9 cellular contexts compared by ENCODE assay signal in the genomic region with DNA sequence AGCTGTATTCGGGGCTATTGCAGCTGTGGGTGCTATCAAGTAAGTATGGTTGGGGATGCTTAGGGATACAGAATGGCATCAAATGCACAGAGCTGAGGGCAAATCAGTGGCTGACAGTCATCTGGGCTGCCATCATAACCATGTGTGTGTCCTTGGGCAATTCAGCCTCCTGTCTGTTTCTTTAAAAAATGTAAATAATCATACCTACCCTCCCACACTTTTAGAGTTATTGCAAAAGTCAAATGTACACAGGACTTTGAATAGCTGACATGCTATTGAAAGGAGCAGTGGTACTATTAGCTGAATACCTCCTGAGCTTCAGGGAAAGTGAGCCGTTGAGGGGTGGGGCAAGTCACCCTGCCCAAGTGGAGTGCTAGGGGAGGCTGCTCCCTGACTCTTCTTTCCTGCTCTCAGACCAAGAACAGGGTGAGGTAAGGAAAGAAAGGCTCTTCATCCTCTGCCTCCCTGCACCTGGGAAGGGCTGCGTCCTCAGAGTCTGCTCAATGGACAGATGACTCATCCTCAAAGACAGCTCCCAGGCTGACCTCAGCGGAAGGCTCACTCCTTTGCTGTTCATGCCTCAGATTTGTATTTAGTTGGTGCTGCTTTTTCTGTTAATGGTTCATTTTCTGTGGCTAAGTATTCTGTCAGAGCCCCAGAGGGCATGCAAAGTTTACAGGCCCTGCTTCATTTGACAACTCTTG. TPM values are rescaled to one million over a fixed set of nuclear protein-coding genes. Genes with fewer than 3 reads are reported as not detected.
A peak's percentile ranks its signal among the peaks of the same experiment; 100 is the strongest.
DNase-seq lines count a peak whose midpoint lies in the region; ATAC-seq and TF ChIP-seq lines count a peak whose summit lies in the region.
"Had no signal": no experiment of that assay in that cellular context is flagged by ENCODE, and none has a peak within 500 bp of the region (broad histone marks: within the 10 kb centered on the region; RNA-seq: fewer than 3 reads in every experiment).

No MANE protein-coding gene starts in this region.

- TF ChIP-seq CTCF in mucosa of descending colon (IDR thresholded peaks at IDR 0.05), result no peak

- H3K9me3 ChIP-seq in adipocyte (ENCODE audit: control insufficient read depth, low read length), result no peaks in the 10 kb centered on the region
- no peaks in the 10 kb centered on the region for H3K9me3 ChIP-seq in mucosa of descending colon

- peak; percentile 84 for DNase-seq in GM03348 (ENCODE audit: low spot score)
- peak; percentile 73 for DNase-seq in adipocyte (ENCODE audit: low read depth)
- DNase-seq in mucosa of descending colon, result peak in 2 of 3 donors; percentile 42 to 56
- no peak for DNase-seq in activated T-cell treated with anti-CD3 and anti-CD28 coated beads, Interleukin-2, amount 50 U/mL, for 1 hour
- no peak for DNase-seq in activated T-helper 2 cell treated with anti-CD3 and anti-CD28 coated beads, Interferon-gamma antibody, Interleukin-2, Interleukin-4, amounts not matched to agents 10 μg/mL and 5 μg/mL and 100 μg/mL, durations not matched to agents 14 hours and 24 hours and 36 hours (ENCODE audit: low spot score)
- DNase-seq in activated T-cell treated with anti-CD3 and anti-CD28 coated beads, Interleukin-2, amount 50 U/mL, for 24 hours, result no peak
- DNase-seq: activated CD4-positive, alpha-beta T cell treated with anti-CD3 and anti-CD28 coated beads, Interleukin-2, amount 10 ng/mL, durations not matched to agents 24 days and 14 days had no signal

- ATAC-seq in HG03060 (IDR thresholded peaks at IDR 0.05; ENCODE audit: low read depth, unreplicated experiment) (peak; percentile 94), mucosa of descending colon (peak; percentile 88), GM19455 (IDR thresholded peaks at IDR 0.05; ENCODE audit: unreplicated experiment) (no peak)

- no peaks in the 10 kb centered on the region for H3K27me3 ChIP-seq in adipocyte (replicated peaks; ENCODE audit: control insufficient read depth, insufficient read depth, low read length)

- no peak overlapping the region for H3K4me3 Mint-ChIP-seq in activated T-helper 2 cell treated with anti-CD3 and anti-CD28 coated beads, Interferon-gamma antibody, Interleukin-2, Interleukin-4, amounts not matched to agents 10 μg/mL and 5 μg/mL and 100 μg/mL, durations not matched to agents 14 hours and 24 hours and 36 hours (ENCODE audit: low read depth)
- no peak overlapping the region for H3K4me3 Mint-ChIP-seq in activated T-cell treated with anti-CD3 and anti-CD28 coated beads, Interleukin-2, amount 50 U/mL, for 24 hours
- H3K4me3 Mint-ChIP-seq: activated CD4-positive, alpha-beta T cell treated with anti-CD3 and anti-CD28 coated beads, Interleukin-2, amount 10 ng/mL, durations not matched to agents 24 days and 14 days had no signal

- no peak overlapping the region for H3K27ac Mint-ChIP-seq in activated T-helper 2 cell treated with anti-CD3 and anti-CD28 coated beads, Interferon-gamma antibody, Interleukin-2, Interleukin-4, amounts not matched to agents 10 μg/mL and 5 μg/mL and 100 μg/mL, durations not matched to agents 14 hours and 24 hours and 36 hours
- H3K27ac Mint-ChIP-seq in activated T-cell treated with anti-CD3 and anti-CD28 coated beads, Interleukin-2, amount 50 U/mL, for 24 hours, result no peak overlapping the region
- H3K27ac Mint-ChIP-seq: activated CD4-positive, alpha-beta T cell treated with anti-CD3 and anti-CD28 coated beads, Interleukin-2, amount 10 ng/mL, durations not matched to agents 24 days and 14 days had no signal

- H3K27me3 Mint-ChIP-seq in activated T-helper 2 cell treated with anti-CD3 and anti-CD28 coated beads, Interferon-gamma antibody, Interleukin-2, Interleukin-4, amounts not matched to agents 10 μg/mL and 5 μg/mL and 100 μg/mL, durations not matched to agents 14 hours and 24 hours and 36 hours (ENCODE audit: low read depth), result peaks cover 19% of the 10 kb centered on the region
- peaks cover 5% of the 10 kb centered on the region for H3K27me3 Mint-ChIP-seq in activated T-cell treated with anti-CD3 and anti-CD28 coated beads, Interleukin-2, amount 50 U/mL, for 24 hours

- H3K4me1 ChIP-seq in adipocyte (ENCODE audit: control insufficient read depth, insufficient read depth, low read length), result peaks cover 43% of the 10 kb centered on the region
- H3K4me1 ChIP-seq in mucosa of descending colon (ENCODE audit: low read depth), result peaks cover 10% of the 10 kb centered on the region

- H3K4me1 Mint-ChIP-seq in activated T-helper 2 cell treated with anti-CD3 and anti-CD28 coated beads, Interferon-gamma antibody, Interleukin-2, Interleukin-4, amounts not matched to agents 10 μg/mL and 5 μg/mL and 100 μg/mL, durations not matched to agents 14 hours and 24 hours and 36 hours (ENCODE audit: low read depth), result peaks cover 2% of the 10 kb centered on the region
- H3K4me1 Mint-ChIP-seq in activated T-cell treated with anti-CD3 and anti-CD28 coated beads, Interleukin-2, amount 50 U/mL, for 24 hours (ENCODE audit: low read depth), result no peaks in the 10 kb centered on the region
- H3K4me1 Mint-ChIP-seq: activated CD4-positive, alpha-beta T cell treated with anti-CD3 and anti-CD28 coated beads, Interleukin-2, amount 10 ng/mL, durations not matched to agents 24 days and 14 days had no signal

- H3K4me3 ChIP-seq in adipocyte (ENCODE audit: low read length) (no peak overlapping the region), mucosa of descending colon (no peak overlapping the region)

- no peaks in the 10 kb centered on the region for H3K36me3 Mint-ChIP-seq in activated T-helper 2 cell treated with anti-CD3 and anti-CD28 coated beads, Interferon-gamma antibody, Interleukin-2, Interleukin-4, amounts not matched to agents 10 μg/mL and 5 μg/mL and 100 μg/mL, durations not matched to agents 14 hours and 24 hours and 36 hours (ENCODE audit: low read depth)
- no peaks in the 10 kb centered on the region for H3K36me3 Mint-ChIP-seq in activated T-cell treated with anti-CD3 and anti-CD28 coated beads, Interleukin-2, amount 50 U/mL, for 24 hours (ENCODE audit: low read depth)

- intact Hi-C loops in mucosa of descending colon (cut with DNase I, micrococcal nuclease), result no loop called here
- intact Hi-C loops in activated T-helper 2 cell treated with anti-CD3 and anti-CD28 coated beads, Interferon-gamma antibody, Interleukin-2, Interleukin-4, amounts not matched to agents 10 μg/mL and 5 μg/mL and 100 μg/mL, durations not matched to agents 14 hours and 24 hours and 36 hours (cut with micrococcal nuclease), result no loop called here

- H3K36me3 ChIP-seq in adipocyte (ENCODE audit: control insufficient read depth, insufficient read depth, low read length, severe bottlenecking) (no peaks in the 10 kb centered on the region), mucosa of descending colon (ENCODE audit: low read depth) (no peaks in the 10 kb centered on the region)

- no peaks in the 10 kb centered on the region for H3K9me3 Mint-ChIP-seq in activated T-helper 2 cell treated with anti-CD3 and anti-CD28 coated beads, Interferon-gamma antibody, Interleukin-2, Interleukin-4, amounts not matched to agents 10 μg/mL and 5 μg/mL and 100 μg/mL, durations not matched to agents 14 hours and 24 hours and 36 hours
- H3K9me3 Mint-ChIP-seq in activated T-cell treated with anti-CD3 and anti-CD28 coated beads, Interleukin-2, amount 50 U/mL, for 24 hours, result no peaks in the 10 kb centered on the region
- H3K9me3 Mint-ChIP-seq: activated CD4-positive, alpha-beta T cell treated with anti-CD3 and anti-CD28 coated beads, Interleukin-2, amount 10 ng/mL, durations not matched to agents 24 days and 14 days had no signal

- no peak overlapping the region for H3K9ac ChIP-seq in adipocyte (ENCODE audit: low read length)

RNA-seq across cellular contexts. Expression of a gene that starts 54.9 kb away (rescaled TPM):
- total RNA-seq in mucosa of descending colon, result 100 to 1,000 TPM; 137 to 235 (median 174) TPM
- total RNA-seq in activated T-helper 2 cell treated with anti-CD3 and anti-CD28 coated beads, Interferon-gamma antibody, Interleukin-2, Interleukin-4, amounts not matched to agents 10 μg/mL and 5 μg/mL and 100 μg/mL, durations not matched to agents 14 hours and 24 hours and 36 hours, result 548 and 571 TPM in 2 replicates

Comparison
In these comparisons a context has a peak if more than half of its experiments do, and no peak if none do; other contexts are left out.
1. DNase-seq: peak in GM03348 (single experiment), adipocyte (single experiment) and mucosa of descending colon (2 of 3); none in activated T-cell treated with anti-CD3 and anti-CD28 coated beads, Interleukin-2, amount 50 U/mL, for 1 hour (single experiment), activated T-helper 2 cell treated with anti-CD3 and anti-CD28 coated beads, Interferon-gamma antibody, Interleukin-2, Interleukin-4, amounts not matched to agents 10 μg/mL and 5 μg/mL and 100 μg/mL, durations not matched to agents 14 hours and 24 hours and 36 hours (single experiment) and activated T-cell treated with anti-CD3 and anti-CD28 coated beads, Interleukin-2, amount 50 U/mL, for 24 hours (single experiment).